In the genomic region with DNA sequence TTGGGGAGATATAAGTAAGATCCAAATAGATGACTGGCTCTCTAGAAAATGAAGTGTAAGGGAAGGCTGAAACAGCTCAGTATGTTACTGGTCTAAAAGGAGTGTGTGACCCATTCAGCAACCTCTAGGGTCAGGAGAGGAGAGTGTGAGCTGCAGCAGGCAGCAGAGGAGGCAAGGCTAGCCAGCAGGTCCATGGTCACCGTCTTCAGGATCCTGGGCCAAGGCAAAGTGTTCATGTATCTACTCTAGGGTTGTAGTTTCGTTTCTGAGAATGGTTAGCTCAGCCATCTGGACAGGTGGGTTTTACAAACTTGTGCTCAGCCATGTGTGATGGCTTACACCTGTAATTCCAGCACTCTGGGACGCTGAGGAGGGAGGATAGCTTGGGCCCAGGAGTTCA, we compare ENCODE assay signal across 23 cellular contexts. TPM values are rescaled to one million over a fixed set of nuclear protein-coding genes. Genes with fewer than 3 reads are reported as not detected.
DNase-seq lines count a peak whose midpoint lies in the region; ATAC-seq, FAIRE-seq and TF ChIP-seq lines count a peak whose summit lies in the region.
"Had no signal": no experiment of that assay in that cellular context is flagged by ENCODE, and none has a peak within 500 bp of the region (broad histone marks: within the 10 kb centered on the region; RNA-seq: fewer than 3 reads in every experiment).

No MANE protein-coding gene starts in this region.

- H3K9me3 ChIP-seq in GM12878 (replicated peaks; ENCODE audit: control insufficient read depth, insufficient read depth, low read length), result no peaks in the 10 kb centered on the region
- no peaks in the 10 kb centered on the region for H3K9me3 ChIP-seq in thyroid gland
- H3K9me3 ChIP-seq in gastrocnemius medialis, result no peaks in the 10 kb centered on the region
- H3K9me3 ChIP-seq: left ventricle myocardium inferior had no signal

- H3K27ac ChIP-seq in GM12878 (ENCODE audit: control insufficient read depth, insufficient read depth), result no peak overlapping the region
- peak overlapping the region in 1 of 3 donors; percentile 43 for H3K27ac ChIP-seq in thyroid gland
- no peak overlapping the region for H3K27ac ChIP-seq in gastrocnemius medialis
- H3K27ac ChIP-seq: C4-2B, foreskin keratinocyte, left ventricle myocardium inferior had no signal

- no peak for TF ChIP-seq EP300 in GM12878 (IDR thresholded peaks at IDR 0.05; ENCODE audit: borderline replicate concordance in 1 of 2, control insufficient read depth in 1 of 2, low read depth in 2 of 2, low read length in 2 of 2)

- DNase-seq in GM12878 (ENCODE audit: low read depth, low spot score), result no peak
- peak; percentile 23 to 24 for DNase-seq in thyroid gland
- no peak for DNase-seq in KG1 (lab: John Stamatoyannopoulos, UW)
- DNase-seq in gastrocnemius medialis, result no peak
- DNase-seq: activated gamma-delta T cell; foreskin keratinocyte; hippocampal formation; KBM-7; left ventricle myocardium inferior; naive thymus-derived CD4-positive, alpha-beta T cell; NCI-H146; NCI-H510A treated with DMSO at 0.1 percent for 48 hours; retina; stimulated activated CD4-positive, alpha-beta T cell treated with anti-CD3 and anti-CD28 coated beads, Interleukin-2, amount 100 ng/mL, for 24 hours; substantia nigra had no signal

- TF ChIP-seq POLR2A in GM12878 (IDR thresholded peaks at IDR 0.05; ENCODE audit: low read depth, low read length) (no peak), thyroid gland (IDR thresholded peaks at IDR 0.05) (no peak), gastrocnemius medialis (IDR thresholded peaks at IDR 0.05) (no peak)

- H3K4me3 ChIP-seq in GM12878 (no peak overlapping the region), thyroid gland (replicated peaks in 1 of 3) (no peak overlapping the region), gastrocnemius medialis (no peak overlapping the region)
- H3K4me3 ChIP-seq: left ventricle myocardium inferior, smooth muscle cell had no signal

- POLR2A ChIA-PET in GM12878 (lab: Charles Lee), result interaction anchor here (0.7 kb wide), 1 partner anchor 37 kb away, joined by 3 read pairs; no protein-coding TSS in a partner anchor

- H3K4me1 ChIP-seq in GM12878 (ENCODE audit: control insufficient read depth, insufficient read depth, low read length) (no peaks in the 10 kb centered on the region), thyroid gland (peaks cover 0 to 8% of the 10 kb centered on the region in 2 donors), gastrocnemius medialis (no peaks in the 10 kb centered on the region)
- H3K4me1 ChIP-seq: left ventricle myocardium inferior had no signal

- H3K27me3 ChIP-seq in GM12878 (replicated peaks in 1 of 2; ENCODE audit: control insufficient read depth in 2 of 2, insufficient read depth in 2 of 2, low read length in 1 of 2) (no peaks in the 10 kb centered on the region), thyroid gland (no peaks in the 10 kb centered on the region), gastrocnemius medialis (no peaks in the 10 kb centered on the region)
- H3K27me3 ChIP-seq: foreskin keratinocyte had no signal

- TF ChIP-seq CTCF in GM12878 (IDR thresholded peaks at IDR 0.05 in 2 of 3, conservative IDR thresholded peaks at IDR 0.05 in 1 of 3; ENCODE audit: control insufficient read depth in 2 of 3, extremely low read depth in 1 of 3, insufficient read depth in 1 of 3, low read depth in 3 of 3, low read length in 3 of 3) (no peak), thyroid gland (IDR thresholded peaks at IDR 0.05) (no peak), gastrocnemius medialis (IDR thresholded peaks at IDR 0.05 in 4 of 5, conservative IDR thresholded peaks at IDR 0.05 in 1 of 5) (no peak)

- BruUV-seq in GM12878 (replicated peaks; lab: Mats Ljungman, UMichigan), result no TSS peak

- H3K79me2 ChIP-seq in GM12878 (ENCODE audit: control insufficient read depth, insufficient read depth, low read length), result no peaks in the 10 kb centered on the region

- FAIRE-seq in GM12878 (lab: Jason Lieb, UNC), result no peak
- FAIRE-seq: H54, TTC549 had no signal

- ATAC-seq in GM19395 (IDR thresholded peaks at IDR 0.05; ENCODE audit: unreplicated experiment), result peak; percentile 83
- peak; percentile 75 for ATAC-seq in HG02938 (IDR thresholded peaks at IDR 0.05; ENCODE audit: unreplicated experiment)
- peak; percentile 77 for ATAC-seq in GM12878
- no peak for ATAC-seq in gastrocnemius medialis
- no peak for ATAC-seq in HG03175 (IDR thresholded peaks at IDR 0.05; ENCODE audit: unreplicated experiment)
- ATAC-seq: foreskin keratinocyte; naive thymus-derived CD4-positive, alpha-beta T cell had no signal

- SMC1A ChIA-PET in GM12878 (lab: Charles Lee; ENCODE audit: uncharacterized antibody, unreplicated experiment), result no interaction called here

- WGBS in GM12878 (ENCODE audit: insufficient coverage, insufficient replicate concordance, low lambda C conversion rate, missing lambda C conversion rate), result 2% methylated on average over 3 of the region's 3 CpGs
- 39 to 67% methylated on average over 3 of the region's 3 CpGs for WGBS in thyroid gland, 2 donors

- RAD21 ChIA-PET in GM12878 (lab: Charles Lee; ENCODE audit: unreplicated experiment), result no interaction called here

- H4K20me1 ChIP-seq in GM12878 (ENCODE audit: control insufficient read depth, insufficient read depth), result no peaks in the 10 kb centered on the region

- H3K9ac ChIP-seq in GM12878 (ENCODE audit: control insufficient read depth, insufficient read depth, low read length), result no peak overlapping the region

- CTCF ChIA-PET in GM12878 (lab: Yijun Ruan, JAX), result interaction anchor here (0.8 to 0.9 kb wide), 2 partner anchors 10 to 255 kb away, joined by 3 read pairs; no protein-coding TSS in a partner anchor

- intact Hi-C loops in GM12878 (cut with micrococcal nuclease; ENCODE audit: unreplicated experiment), result no loop called here
- intact Hi-C loops in thyroid gland (cut with DNase I), result no loop called here
- intact Hi-C loops in gastrocnemius medialis (cut with DNase I; ENCODE audit: low total_unique reads), result no loop called here

- H3K4me2 ChIP-seq in GM12878 (ENCODE audit: control insufficient read depth, insufficient read depth), result no peak overlapping the region
- H3K4me2 ChIP-seq: smooth muscle cell had no signal

- no peak overlapping the region for H2AFZ ChIP-seq in GM12878 (ENCODE audit: control insufficient read depth, low read depth, low read length)

- in situ Hi-C loops in GM12878 (cut with MboI), result no loop called here
- in situ Hi-C loops in gastrocnemius medialis (cut with MboI; ENCODE audit: low sequenced_read_pairs in 4 of 4), result no loop called here

- TF ChIP-seq RAD21 in GM12878 (IDR thresholded peaks at IDR 0.05; ENCODE audit: insufficient read depth, low read depth, low read length), result no peak

- H3K36me3 ChIP-seq in GM12878 (ENCODE audit: control insufficient read depth in 2 of 2, insufficient read depth in 2 of 2, low read length in 1 of 2) (no peaks in the 10 kb centered on the region), thyroid gland (no peaks in the 10 kb centered on the region), gastrocnemius medialis (no peaks in the 10 kb centered on the region)
- H3K36me3 ChIP-seq: left ventricle myocardium inferior had no signal

TF ChIP-seq in GM12878, 131 proteins besides CTCF, POLR2A, EP300 and RAD21 (continues in another document):
- TF ChIP-seq, protein P1, sequence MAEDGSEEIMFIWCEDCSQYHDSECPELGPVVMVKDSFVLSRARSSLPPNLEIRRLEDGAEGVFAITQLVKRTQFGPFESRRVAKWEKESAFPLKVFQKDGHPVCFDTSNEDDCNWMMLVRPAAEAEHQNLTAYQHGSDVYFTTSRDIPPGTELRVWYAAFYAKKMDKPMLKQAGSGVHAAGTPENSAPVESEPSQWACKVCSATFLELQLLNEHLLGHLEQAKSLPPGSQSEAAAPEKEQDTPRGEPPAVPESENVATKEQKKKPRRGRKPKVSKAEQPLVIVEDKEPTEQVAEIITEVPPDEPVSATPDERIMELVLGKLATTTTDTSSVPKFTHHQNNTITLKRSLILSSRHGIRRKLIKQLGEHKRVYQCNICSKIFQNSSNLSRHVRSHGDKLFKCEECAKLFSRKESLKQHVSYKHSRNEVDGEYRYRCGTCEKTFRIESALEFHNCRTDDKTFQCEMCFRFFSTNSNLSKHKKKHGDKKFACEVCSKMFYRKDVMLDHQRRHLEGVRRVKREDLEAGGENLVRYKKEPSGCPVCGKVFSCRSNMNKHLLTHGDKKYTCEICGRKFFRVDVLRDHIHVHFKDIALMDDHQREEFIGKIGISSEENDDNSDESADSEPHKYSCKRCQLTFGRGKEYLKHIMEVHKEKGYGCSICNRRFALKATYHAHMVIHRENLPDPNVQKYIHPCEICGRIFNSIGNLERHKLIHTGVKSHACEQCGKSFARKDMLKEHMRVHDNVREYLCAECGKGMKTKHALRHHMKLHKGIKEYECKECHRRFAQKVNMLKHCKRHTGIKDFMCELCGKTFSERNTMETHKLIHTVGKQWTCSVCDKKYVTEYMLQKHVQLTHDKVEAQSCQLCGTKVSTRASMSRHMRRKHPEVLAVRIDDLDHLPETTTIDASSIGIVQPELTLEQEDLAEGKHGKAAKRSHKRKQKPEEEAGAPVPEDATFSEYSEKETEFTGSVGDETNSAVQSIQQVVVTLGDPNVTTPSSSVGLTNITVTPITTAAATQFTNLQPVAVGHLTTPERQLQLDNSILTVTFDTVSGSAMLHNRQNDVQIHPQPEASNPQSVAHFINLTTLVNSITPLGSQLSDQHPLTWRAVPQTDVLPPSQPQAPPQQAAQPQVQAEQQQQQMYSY (CRISPR knock-in tag; IDR thresholded peaks at IDR 0.05), result no peak

RNA-seq across cellular contexts. Expression of a gene that starts 13.7 kb away (rescaled TPM):
- total RNA-seq in GM12878 (2013; cell fraction: nucleolus; rRNA removed), result 0.10 and 0.69 TPM in 2 replicates
- total RNA-seq in GM12878 (2014; rRNA removed) (0.11 and 0.17 TPM in 2 replicates), GM12878 (2014; rRNA removed; fragmentation: Illumina TruSeq; extraction: Trizol) (0.09 and 0.18 TPM in 2 replicates), GM12878 (2021) (0.58 and 0.77 TPM in 2 replicates), thyroid gland (10 to 100 TPM; 49.2 to 89.6 (median 71.0) TPM), gastrocnemius medialis (10 to 100 TPM in 2 of 4 donors, 1 to 10 TPM in 2; 3.4 to 28.7 (median 13.4) TPM)
- polyA plus RNA-seq in GM12878 (2011; ENCODE audit: low read depth), result not detected
- polyA plus RNA-seq in GM12878 (2011; rRNA removed) (0.26 and 0.66 TPM in 2 replicates), GM12878 (2014; fragmentation: Illumina TruSeq; extraction: Trizol) (0.14 and 0.16 TPM in 2 replicates), GM12878 (2014; fragmentation: Nextera tagmentation; extraction: Ambion mirVana) (under 1 TPM; 0.02 to 0.11 TPM), GM12878 (2014; rRNA removed) (0.03 and 0.22 TPM in 2 replicates), GM12878 (2016; fragmentation: Nextera tagmentation; extraction: Ambion mirVana) (under 1 TPM; 0.26 to 0.36 TPM)
- polyA plus RNA-seq in GM12878 (2011; cell fraction: cytosol; rRNA removed), result 0.59 and 0.61 TPM in 2 replicates
- polyA plus RNA-seq in GM12878 (2011; cell fraction: nucleus; rRNA removed), result 0.61 and 0.66 TPM in 2 replicates
- 0.03 TPM in 1 of 2 replicates, not detected in the other for polyA plus RNA-seq in GM12878 (2012)
- 0.52 and 2.1 TPM in 2 replicates for polyA minus RNA-seq in GM12878 (2011; rRNA and poly(A)+ RNA removed)
- polyA minus RNA-seq in GM12878 (2011; cell fraction: cytosol; rRNA and poly(A)+ RNA removed), result 0.31 and 1.1 TPM in 2 replicates
- 0.85 and 1.1 TPM in 2 replicates for polyA minus RNA-seq in GM12878 (2011; cell fraction: nucleus; rRNA and poly(A)+ RNA removed)
- total RNA-seq: T-helper 1 cell treated with Interleukin-12 subunit alpha and Interleukin-12 subunit beta and Interleukin-4 antibody, amounts not matched to agents 30 ng/mL and 1 ng/mL, for 36 hours had no signal

Comparison
In these comparisons a context has a peak if more than half of its experiments do, and no peak if none do; other contexts are left out.
1. ATAC-seq: peak in GM19395 (single experiment), HG02938 (single experiment) and GM12878 (single experiment); none in gastrocnemius medialis (0 of 2) and HG03175 (single experiment).
2. DNase-seq: peak in thyroid gland (2 of 2); none in GM12878 (single experiment), KG1 (single experiment) and gastrocnemius medialis (0 of 2).